19 cellular contexts compared by ENCODE assay signal in genomic region chr16:85251225-85251760, GRCh38.
"Had no signal": no experiment of that assay in that cellular context is flagged by ENCODE, and none has a peak within 500 bp of the region (broad histone marks: within the 10 kb centered on the region; RNA-seq: fewer than 3 reads in every experiment).

No MANE protein-coding gene starts in this region.

- H3K27me3 ChIP-seq: sigmoid colon had no signal

- H3K27ac ChIP-seq: coronary artery, foreskin keratinocyte, neutrophil, psoas muscle, sigmoid colon, skin epidermis had no signal

- H3K9me3 ChIP-seq: neutrophil, psoas muscle, sigmoid colon had no signal

- DNase-seq: effector CD4-positive, alpha-beta T cell; endodermal cell; erythroblast; foreskin keratinocyte; kidney; left cardiac atrium; left ventricle myocardium superior; mesendoderm; naive B cell; psoas muscle; sigmoid colon; stimulated activated CD4-positive, alpha-beta T cell treated with anti-CD3 and anti-CD28 coated beads, Interleukin-12 subunit alpha, Interleukin-12 subunit beta, amount 100 ng/mL, for 4 hours; stimulated activated naive CD4-positive, alpha-beta T cell treated with Interleukin-2 at 50 U/mL for 16 hours; trophoblast cell had no signal

- H3K4me1 ChIP-seq: foreskin keratinocyte had no signal

- H3K36me3 ChIP-seq: neutrophil, sigmoid colon had no signal

- ATAC-seq: foreskin keratinocyte, left cardiac atrium, left ventricle myocardium superior, psoas muscle had no signal

- FAIRE-seq: endothelial cell of umbilical vein, kidney had no signal

- H3K4me3 ChIP-seq: coronary artery, lung, psoas muscle, sigmoid colon, skin epidermis had no signal
